In the genomic region with DNA sequence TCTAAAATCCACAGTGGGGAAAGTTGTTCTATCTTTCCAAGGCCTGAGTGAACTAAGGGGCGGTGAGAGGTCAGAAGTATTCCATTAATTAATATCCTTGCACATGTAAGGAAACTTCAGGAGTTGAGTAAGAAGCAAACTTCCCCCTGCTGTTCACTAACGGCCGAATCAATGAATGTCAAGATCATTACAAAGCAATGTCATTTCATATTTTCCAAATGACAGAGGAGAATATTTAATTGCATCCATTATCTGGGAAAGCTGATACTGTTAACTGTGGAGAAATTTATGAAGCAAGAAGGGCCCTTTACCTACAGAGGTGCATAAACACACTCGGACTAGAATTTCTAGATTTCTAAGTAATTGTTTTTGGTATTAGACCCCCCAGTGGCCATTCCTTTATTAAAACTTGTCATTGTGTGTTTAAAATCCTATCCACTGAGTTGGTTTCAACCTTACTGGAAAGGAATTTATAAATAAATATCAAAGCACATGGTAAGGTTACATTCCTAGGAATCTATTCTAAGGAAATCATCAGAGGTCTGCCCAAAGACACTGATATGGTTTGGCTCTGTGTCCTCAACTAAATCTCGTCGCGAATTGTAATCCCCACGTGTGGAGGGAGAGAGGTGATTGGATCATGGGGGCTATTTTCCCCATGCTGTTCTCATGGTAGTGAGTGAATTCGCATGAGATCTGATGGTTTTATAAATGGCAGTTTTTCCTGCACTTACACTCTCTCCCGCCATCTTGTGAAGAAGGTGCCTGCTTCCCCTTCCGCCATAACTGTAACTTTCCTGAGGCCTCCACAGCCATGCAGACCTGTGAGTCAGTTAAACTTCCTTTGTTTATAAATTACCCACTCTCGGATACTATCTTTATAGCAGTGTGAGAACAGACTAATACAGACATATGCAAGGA, we compare ENCODE assay signal across 2 cellular contexts.
TF ChIP-seq lines count a peak whose summit lies in the region.

No MANE protein-coding gene starts in this region.

TF ChIP-seq in GM23338, 12 proteins besides CTCF, POLR2A, EP300 and RAD21:
- no peak for TF ChIP-seq NANOG (IDR thresholded peaks at IDR 0.05; ENCODE audit: borderline replicate concordance)
- TF ChIP-seq, protein P1, sequence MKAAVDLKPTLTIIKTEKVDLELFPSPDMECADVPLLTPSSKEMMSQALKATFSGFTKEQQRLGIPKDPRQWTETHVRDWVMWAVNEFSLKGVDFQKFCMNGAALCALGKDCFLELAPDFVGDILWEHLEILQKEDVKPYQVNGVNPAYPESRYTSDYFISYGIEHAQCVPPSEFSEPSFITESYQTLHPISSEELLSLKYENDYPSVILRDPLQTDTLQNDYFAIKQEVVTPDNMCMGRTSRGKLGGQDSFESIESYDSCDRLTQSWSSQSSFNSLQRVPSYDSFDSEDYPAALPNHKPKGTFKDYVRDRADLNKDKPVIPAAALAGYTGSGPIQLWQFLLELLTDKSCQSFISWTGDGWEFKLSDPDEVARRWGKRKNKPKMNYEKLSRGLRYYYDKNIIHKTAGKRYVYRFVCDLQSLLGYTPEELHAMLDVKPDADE (IDR thresholded peaks at IDR 0.05): no peak
- no peak for TF ChIP-seq POLR2AphosphoS5 (IDR thresholded peaks at IDR 0.05; ENCODE audit: low read depth)
- no peak for TF ChIP-seq JUNB (IDR thresholded peaks at IDR 0.05; ENCODE audit: unreplicated experiment)
- TF ChIP-seq STAT1 (IDR thresholded peaks at IDR 0.05; ENCODE audit: unreplicated experiment): no peak

TF ChIP-seq in endothelial cell of umbilical vein, 7 proteins besides CTCF, POLR2A, EP300 and RAD21:
- TF ChIP-seq GATA2 (IDR thresholded peaks at IDR 0.05; ENCODE audit: insufficient read depth, insufficient read length, low read depth, low read length) (peak; percentile 26), EZH2 (IDR thresholded peaks at IDR 0.05; ENCODE audit: borderline replicate concordance, low read depth, low read length, severe bottlenecking) (no peak), FOS (IDR thresholded peaks at IDR 0.05; ENCODE audit: borderline replicate concordance, insufficient read depth, low read length) (peak; percentile 48), MYC (IDR thresholded peaks at IDR 0.05; ENCODE audit: low read depth, low read length) (no peak), POLR2AphosphoS5 (IDR thresholded peaks at IDR 0.05; ENCODE audit: insufficient read depth, low read depth, low read length) (no peak), JUN (IDR thresholded peaks at IDR 0.05; ENCODE audit: borderline replicate concordance, insufficient read depth, insufficient read length, low read depth) (no peak)
- TF ChIP-seq, protein P2, sequence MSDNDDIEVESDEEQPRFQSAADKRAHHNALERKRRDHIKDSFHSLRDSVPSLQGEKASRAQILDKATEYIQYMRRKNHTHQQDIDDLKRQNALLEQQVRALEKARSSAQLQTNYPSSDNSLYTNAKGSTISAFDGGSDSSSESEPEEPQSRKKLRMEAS (IDR thresholded peaks at IDR 0.05; ENCODE audit: insufficient read depth, insufficient read length): no peak
TF ChIP-seq in endothelial cell of umbilical vein: peak in this region for 2.
